Comparison of ENCODE assay signal across 24 cellular contexts in genomic region chr14:61950340-61950739, GRCh38.
DNase-seq lines count a peak whose midpoint lies in the region; ATAC-seq and TF ChIP-seq lines count a peak whose summit lies in the region.
"Had no signal": no experiment of that assay in that cellular context is flagged by ENCODE, and none has a peak within 500 bp of the region (broad histone marks: within the 10 kb centered on the region; RNA-seq: fewer than 3 reads in every experiment).

No MANE protein-coding gene starts in this region.

- H3K4me3 Mint-ChIP-seq in chondrocyte (ENCODE audit: unreplicated experiment) = no peak overlapping the region
- H3K4me3 Mint-ChIP-seq: CD4-positive, alpha-beta memory T cell; central memory CD8-positive, alpha-beta T cell had no signal

- peaks cover 3% of the 10 kb centered on the region for H3K36me3 Mint-ChIP-seq in chondrocyte (ENCODE audit: low read depth)
- H3K36me3 Mint-ChIP-seq: activated naive CD4-positive, alpha-beta T cell treated with anti-CD3 and anti-CD28 coated beads, Interleukin-2, amount 50 U/mL, for 72 hours; CD4-positive, alpha-beta memory T cell had no signal

- peaks cover 8% of the 10 kb centered on the region for H3K9me3 Mint-ChIP-seq in chondrocyte (ENCODE audit: low read depth)
- H3K9me3 Mint-ChIP-seq: activated naive CD4-positive, alpha-beta T cell treated with anti-CD3 and anti-CD28 coated beads, Interleukin-2, amount 50 U/mL, for 72 hours; central memory CD8-positive, alpha-beta T cell had no signal

- no peak for TF ChIP-seq CTCF in chondrocyte (IDR thresholded peaks at IDR 0.05)

- H3K4me1 Mint-ChIP-seq in chondrocyte (ENCODE audit: low read depth) = peaks cover 58% of the 10 kb centered on the region
- H3K4me1 Mint-ChIP-seq: CD4-positive, alpha-beta memory T cell; central memory CD8-positive, alpha-beta T cell had no signal

- H3K27me3 Mint-ChIP-seq in chondrocyte (ENCODE audit: low read depth) = no peaks in the 10 kb centered on the region
- H3K27me3 Mint-ChIP-seq: central memory CD8-positive, alpha-beta T cell had no signal

- peak overlapping the region; percentile 6 for H3K27ac Mint-ChIP-seq in chondrocyte (ENCODE audit: unreplicated experiment)
- H3K27ac Mint-ChIP-seq: activated naive CD4-positive, alpha-beta T cell treated with anti-CD3 and anti-CD28 coated beads, Interleukin-2, amount 50 U/mL, for 72 hours; CD4-positive, alpha-beta memory T cell had no signal

- in situ Hi-C loops in G401 (cut with HindIII; ENCODE audit: low sequenced_read_pairs) = no loop called here

- no peak for ATAC-seq in HG02870 (IDR thresholded peaks at IDR 0.05; ENCODE audit: unreplicated experiment)
- ATAC-seq: activated naive CD4-positive, alpha-beta T cell treated with anti-CD3 and anti-CD28 coated beads, Interleukin-2, amount 50 U/mL, for 72 hours; lower lobe of right lung had no signal

- peak; percentile 50 for DNase-seq in G401 (ENCODE audit: low spot score)
- DNase-seq in NCI-H524 treated with DMSO at 0.1 percent for 48 hours (lab: John Stamatoyannopoulos, UW) = peak; percentile 100
- no peak for DNase-seq in chondrocyte (ENCODE audit: low spot score)
- DNase-seq in retina = peak; percentile 56
- DNase-seq in UCSD-AML1 (lab: John Stamatoyannopoulos, UW; ENCODE audit: unreplicated experiment) = no peak
- DNase-seq in NOMO-1 treated with DMSO at 0.1 percent for 48 hours (lab: John Stamatoyannopoulos, UW; ENCODE audit: unreplicated experiment) = no peak
- DNase-seq in NK-92 (lab: John Stamatoyannopoulos, UW; ENCODE audit: unreplicated experiment) = no peak
- DNase-seq: activated CD4-positive, alpha-beta T cell treated with anti-CD3 and anti-CD28 coated beads for 48 hours; CD4-positive, alpha-beta memory T cell; DMS79 treated with DMSO at 0.1 percent for 48 hours; H7; lower lobe of right lung; NCI-H1105; NCI-H2081 treated with DMSO at 0.1 percent for 48 hours; NCI-H526; OCI-M1; Right ventricle myocardium superior; spleen; stimulated activated CD4-positive, alpha-beta T cell treated with anti-CD3 and anti-CD28 coated beads, Interleukin-4, amount 100 ng/mL, for 1 hour; stimulated activated naive CD4-positive, alpha-beta T cell; SW 1271 had no signal

Comparison
In these comparisons a context has a peak if more than half of its experiments do, and no peak if none do; other contexts are left out.
1. DNase-seq: peak in G401 (single experiment), NCI-H524 treated with DMSO at 0.1 percent for 48 hours (single experiment) and retina (single experiment); none in chondrocyte (single experiment), UCSD-AML1 (single experiment), NOMO-1 treated with DMSO at 0.1 percent for 48 hours (single experiment) and NK-92 (single experiment).